In the genomic region with DNA sequence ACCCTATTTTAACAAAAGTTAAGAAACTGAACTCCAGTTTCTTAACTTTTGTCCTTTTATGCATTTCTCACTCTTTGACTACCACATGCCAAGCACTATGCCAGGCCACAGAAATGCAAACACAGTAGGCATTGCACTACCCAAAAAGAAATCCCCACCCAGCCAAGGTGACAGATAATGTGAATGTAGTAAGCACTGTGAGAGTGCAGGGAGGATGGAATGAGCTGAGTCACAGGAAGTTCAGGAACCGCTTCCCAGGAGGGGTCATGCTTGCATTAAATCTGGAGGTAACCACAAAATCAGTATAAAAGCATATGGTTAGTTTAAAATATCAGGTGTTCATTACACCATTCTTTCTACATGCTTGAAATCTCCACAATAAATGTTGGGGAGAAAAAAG, we compare ENCODE assay signal across 1 cellular context.
TF ChIP-seq lines count a peak whose summit lies in the region.

No MANE protein-coding gene starts in this region.

TF ChIP-seq in K562, 482 proteins besides CTCF, POLR2A, EP300 and RAD21 (continues in another document):
- TF ChIP-seq, protein P1, sequence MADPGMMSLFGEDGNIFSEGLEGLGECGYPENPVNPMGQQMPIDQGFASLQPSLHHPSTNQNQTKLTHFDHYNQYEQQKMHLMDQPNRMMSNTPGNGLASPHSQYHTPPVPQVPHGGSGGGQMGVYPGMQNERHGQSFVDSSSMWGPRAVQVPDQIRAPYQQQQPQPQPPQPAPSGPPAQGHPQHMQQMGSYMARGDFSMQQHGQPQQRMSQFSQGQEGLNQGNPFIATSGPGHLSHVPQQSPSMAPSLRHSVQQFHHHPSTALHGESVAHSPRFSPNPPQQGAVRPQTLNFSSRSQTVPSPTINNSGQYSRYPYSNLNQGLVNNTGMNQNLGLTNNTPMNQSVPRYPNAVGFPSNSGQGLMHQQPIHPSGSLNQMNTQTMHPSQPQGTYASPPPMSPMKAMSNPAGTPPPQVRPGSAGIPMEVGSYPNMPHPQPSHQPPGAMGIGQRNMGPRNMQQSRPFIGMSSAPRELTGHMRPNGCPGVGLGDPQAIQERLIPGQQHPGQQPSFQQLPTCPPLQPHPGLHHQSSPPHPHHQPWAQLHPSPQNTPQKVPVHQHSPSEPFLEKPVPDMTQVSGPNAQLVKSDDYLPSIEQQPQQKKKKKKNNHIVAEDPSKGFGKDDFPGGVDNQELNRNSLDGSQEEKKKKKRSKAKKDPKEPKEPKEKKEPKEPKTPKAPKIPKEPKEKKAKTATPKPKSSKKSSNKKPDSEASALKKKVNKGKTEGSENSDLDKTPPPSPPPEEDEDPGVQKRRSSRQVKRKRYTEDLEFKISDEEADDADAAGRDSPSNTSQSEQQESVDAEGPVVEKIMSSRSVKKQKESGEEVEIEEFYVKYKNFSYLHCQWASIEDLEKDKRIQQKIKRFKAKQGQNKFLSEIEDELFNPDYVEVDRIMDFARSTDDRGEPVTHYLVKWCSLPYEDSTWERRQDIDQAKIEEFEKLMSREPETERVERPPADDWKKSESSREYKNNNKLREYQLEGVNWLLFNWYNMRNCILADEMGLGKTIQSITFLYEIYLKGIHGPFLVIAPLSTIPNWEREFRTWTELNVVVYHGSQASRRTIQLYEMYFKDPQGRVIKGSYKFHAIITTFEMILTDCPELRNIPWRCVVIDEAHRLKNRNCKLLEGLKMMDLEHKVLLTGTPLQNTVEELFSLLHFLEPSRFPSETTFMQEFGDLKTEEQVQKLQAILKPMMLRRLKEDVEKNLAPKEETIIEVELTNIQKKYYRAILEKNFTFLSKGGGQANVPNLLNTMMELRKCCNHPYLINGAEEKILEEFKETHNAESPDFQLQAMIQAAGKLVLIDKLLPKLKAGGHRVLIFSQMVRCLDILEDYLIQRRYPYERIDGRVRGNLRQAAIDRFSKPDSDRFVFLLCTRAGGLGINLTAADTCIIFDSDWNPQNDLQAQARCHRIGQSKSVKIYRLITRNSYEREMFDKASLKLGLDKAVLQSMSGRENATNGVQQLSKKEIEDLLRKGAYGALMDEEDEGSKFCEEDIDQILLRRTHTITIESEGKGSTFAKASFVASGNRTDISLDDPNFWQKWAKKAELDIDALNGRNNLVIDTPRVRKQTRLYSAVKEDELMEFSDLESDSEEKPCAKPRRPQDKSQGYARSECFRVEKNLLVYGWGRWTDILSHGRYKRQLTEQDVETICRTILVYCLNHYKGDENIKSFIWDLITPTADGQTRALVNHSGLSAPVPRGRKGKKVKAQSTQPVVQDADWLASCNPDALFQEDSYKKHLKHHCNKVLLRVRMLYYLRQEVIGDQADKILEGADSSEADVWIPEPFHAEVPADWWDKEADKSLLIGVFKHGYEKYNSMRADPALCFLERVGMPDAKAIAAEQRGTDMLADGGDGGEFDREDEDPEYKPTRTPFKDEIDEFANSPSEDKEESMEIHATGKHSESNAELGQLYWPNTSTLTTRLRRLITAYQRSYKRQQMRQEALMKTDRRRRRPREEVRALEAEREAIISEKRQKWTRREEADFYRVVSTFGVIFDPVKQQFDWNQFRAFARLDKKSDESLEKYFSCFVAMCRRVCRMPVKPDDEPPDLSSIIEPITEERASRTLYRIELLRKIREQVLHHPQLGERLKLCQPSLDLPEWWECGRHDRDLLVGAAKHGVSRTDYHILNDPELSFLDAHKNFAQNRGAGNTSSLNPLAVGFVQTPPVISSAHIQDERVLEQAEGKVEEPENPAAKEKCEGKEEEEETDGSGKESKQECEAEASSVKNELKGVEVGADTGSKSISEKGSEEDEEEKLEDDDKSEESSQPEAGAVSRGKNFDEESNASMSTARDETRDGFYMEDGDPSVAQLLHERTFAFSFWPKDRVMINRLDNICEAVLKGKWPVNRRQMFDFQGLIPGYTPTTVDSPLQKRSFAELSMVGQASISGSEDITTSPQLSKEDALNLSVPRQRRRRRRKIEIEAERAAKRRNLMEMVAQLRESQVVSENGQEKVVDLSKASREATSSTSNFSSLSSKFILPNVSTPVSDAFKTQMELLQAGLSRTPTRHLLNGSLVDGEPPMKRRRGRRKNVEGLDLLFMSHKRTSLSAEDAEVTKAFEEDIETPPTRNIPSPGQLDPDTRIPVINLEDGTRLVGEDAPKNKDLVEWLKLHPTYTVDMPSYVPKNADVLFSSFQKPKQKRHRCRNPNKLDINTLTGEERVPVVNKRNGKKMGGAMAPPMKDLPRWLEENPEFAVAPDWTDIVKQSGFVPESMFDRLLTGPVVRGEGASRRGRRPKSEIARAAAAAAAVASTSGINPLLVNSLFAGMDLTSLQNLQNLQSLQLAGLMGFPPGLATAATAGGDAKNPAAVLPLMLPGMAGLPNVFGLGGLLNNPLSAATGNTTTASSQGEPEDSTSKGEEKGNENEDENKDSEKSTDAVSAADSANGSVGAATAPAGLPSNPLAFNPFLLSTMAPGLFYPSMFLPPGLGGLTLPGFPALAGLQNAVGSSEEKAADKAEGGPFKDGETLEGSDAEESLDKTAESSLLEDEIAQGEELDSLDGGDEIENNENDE (IDR thresholded peaks at IDR 0.05; ENCODE audit: low read depth, low read length), result no peak
- TF ChIP-seq BMI1 (IDR thresholded peaks at IDR 0.05; ENCODE audit: low read length), result no peak
- TF ChIP-seq SRF (CRISPR knock-in tag; IDR thresholded peaks at IDR 0.05), result no peak; a peak in 1 of 4 replicates
- no peak for TF ChIP-seq PHB2 (IDR thresholded peaks at IDR 0.05; ENCODE audit: low read depth)
- no peak for TF ChIP-seq ZBTB8A (IDR thresholded peaks at IDR 0.05; ENCODE audit: partially characterized antibody)
- TF ChIP-seq TRIM24 (IDR thresholded peaks at IDR 0.05), result no peak
- TF ChIP-seq PHF20 (IDR thresholded peaks at IDR 0.05; ENCODE audit: partially characterized antibody), result no peak
- TF ChIP-seq ZSCAN29 (IDR thresholded peaks at IDR 0.05), result no peak
- TF ChIP-seq IFI16 (CRISPR knock-in tag; IDR thresholded peaks at IDR 0.05), result no peak
- no peak for TF ChIP-seq NFYB (IDR thresholded peaks at IDR 0.05; ENCODE audit: extremely low read depth, insufficient read length)
- no peak for TF ChIP-seq ELF4 (CRISPR knock-in tag; IDR thresholded peaks at IDR 0.05)
- TF ChIP-seq, protein P2, sequence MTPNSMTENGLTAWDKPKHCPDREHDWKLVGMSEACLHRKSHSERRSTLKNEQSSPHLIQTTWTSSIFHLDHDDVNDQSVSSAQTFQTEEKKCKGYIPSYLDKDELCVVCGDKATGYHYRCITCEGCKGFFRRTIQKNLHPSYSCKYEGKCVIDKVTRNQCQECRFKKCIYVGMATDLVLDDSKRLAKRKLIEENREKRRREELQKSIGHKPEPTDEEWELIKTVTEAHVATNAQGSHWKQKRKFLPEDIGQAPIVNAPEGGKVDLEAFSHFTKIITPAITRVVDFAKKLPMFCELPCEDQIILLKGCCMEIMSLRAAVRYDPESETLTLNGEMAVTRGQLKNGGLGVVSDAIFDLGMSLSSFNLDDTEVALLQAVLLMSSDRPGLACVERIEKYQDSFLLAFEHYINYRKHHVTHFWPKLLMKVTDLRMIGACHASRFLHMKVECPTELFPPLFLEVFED (CRISPR knock-in tag; conservative IDR thresholded peaks at IDR 0.05), result no peak
- no peak for TF ChIP-seq ZNF444 (CRISPR knock-in tag; IDR thresholded peaks at IDR 0.05)
- no peak for TF ChIP-seq POLR2AphosphoS5 (IDR thresholded peaks at IDR 0.05; ENCODE audit: control insufficient read depth, insufficient read depth, low read depth, low read length)
- TF ChIP-seq, protein P3, sequence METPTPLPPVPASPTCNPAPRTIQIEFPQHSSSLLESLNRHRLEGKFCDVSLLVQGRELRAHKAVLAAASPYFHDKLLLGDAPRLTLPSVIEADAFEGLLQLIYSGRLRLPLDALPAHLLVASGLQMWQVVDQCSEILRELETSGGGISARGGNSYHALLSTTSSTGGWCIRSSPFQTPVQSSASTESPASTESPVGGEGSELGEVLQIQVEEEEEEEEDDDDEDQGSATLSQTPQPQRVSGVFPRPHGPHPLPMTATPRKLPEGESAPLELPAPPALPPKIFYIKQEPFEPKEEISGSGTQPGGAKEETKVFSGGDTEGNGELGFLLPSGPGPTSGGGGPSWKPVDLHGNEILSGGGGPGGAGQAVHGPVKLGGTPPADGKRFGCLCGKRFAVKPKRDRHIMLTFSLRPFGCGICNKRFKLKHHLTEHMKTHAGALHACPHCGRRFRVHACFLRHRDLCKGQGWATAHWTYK (CRISPR knock-in tag; IDR thresholded peaks at IDR 0.05), result no peak
- no peak for TF ChIP-seq GTF2F1 (IDR thresholded peaks at IDR 0.05; ENCODE audit: low read depth, low read length)
- no peak for TF ChIP-seq RBM14 (IDR thresholded peaks at IDR 0.05; ENCODE audit: borderline replicate concordance, insufficient read depth, low read depth, low read length)
- no peak for TF ChIP-seq PML (IDR thresholded peaks at IDR 0.05; ENCODE audit: low read length)
- 0 out of 2 replicates have a peak, but pooled peaks have one; percentile 16 for TF ChIP-seq TCF3 (CRISPR knock-in tag; IDR thresholded peaks at IDR 0.05)
- TF ChIP-seq GMEB1 (CRISPR knock-in tag; IDR thresholded peaks at IDR 0.05), result no peak
- TF ChIP-seq TCFL5 (CRISPR knock-in tag; conservative IDR thresholded peaks at IDR 0.05), result no peak
- 0 out of 2 replicates have a peak, but pooled peaks have one; percentile 10 for TF ChIP-seq ESRRA (IDR thresholded peaks at IDR 0.05; ENCODE audit: borderline replicate concordance, low read depth)
- TF ChIP-seq TCF7L2 (IDR thresholded peaks at IDR 0.05; ENCODE audit: low read depth, low read length), result no peak
- no peak for TF ChIP-seq BCL6 (CRISPR knock-in tag; IDR thresholded peaks at IDR 0.05)
- TF ChIP-seq CBX1 (IDR thresholded peaks at IDR 0.05; ENCODE audit: low read depth), result no peak
- no peak for TF ChIP-seq ZNF717 (CRISPR knock-in tag; IDR thresholded peaks at IDR 0.05)
- TF ChIP-seq TBP (optimal IDR thresholded peaks at IDR 0.05; ENCODE audit: low read depth, low read length), result no peak
- TF ChIP-seq DLX4 (CRISPR knock-in tag; IDR thresholded peaks at IDR 0.05), result no peak
- peak; percentile 54; the same call in 1 of the 2 replicates for TF ChIP-seq SMARCE1 (IDR thresholded peaks at IDR 0.05)
- no peak for TF ChIP-seq MTA3 (IDR thresholded peaks at IDR 0.05; ENCODE audit: borderline replicate concordance)
- TF ChIP-seq TEAD4 (IDR thresholded peaks at IDR 0.05; ENCODE audit: low read length), result 0 out of 2 replicates have a peak, but pooled peaks have one; percentile 45
- TF ChIP-seq TEAD4 (CRISPR knock-in tag; IDR thresholded peaks at IDR 0.05; ENCODE audit: borderline replicate concordance), result no peak
- no peak for TF ChIP-seq CGGBP1 (CRISPR knock-in tag; IDR thresholded peaks at IDR 0.05)
- TF ChIP-seq NFXL1 (CRISPR knock-in tag; IDR thresholded peaks at IDR 0.05), result no peak
- peak; percentile 63 for TF ChIP-seq ARID1B (IDR thresholded peaks at IDR 0.05)
- no peak for TF ChIP-seq PKNOX1 (IDR thresholded peaks at IDR 0.05)
- TF ChIP-seq TSC22D4 (tag; IDR thresholded peaks at IDR 0.05), result no peak
- TF ChIP-seq MXI1 (IDR thresholded peaks at IDR 0.05; ENCODE audit: low read depth, low read length), result no peak
- no peak for TF ChIP-seq ADNP (tag; IDR thresholded peaks at IDR 0.05)
- TF ChIP-seq ZNF184 (CRISPR knock-in tag; IDR thresholded peaks at IDR 0.05), result no peak
- TF ChIP-seq ZNF217 (CRISPR knock-in tag; IDR thresholded peaks at IDR 0.05), result no peak
- TF ChIP-seq ZFX (CRISPR knock-in tag; IDR thresholded peaks at IDR 0.05), result no peak
- TF ChIP-seq ZBTB2 (IDR thresholded peaks at IDR 0.05), result no peak
- TF ChIP-seq WHSC1 (IDR thresholded peaks at IDR 0.05; ENCODE audit: low read length), result no peak
- TF ChIP-seq GTF2A2 (tag; IDR thresholded peaks at IDR 0.05), result no peak
- no peak for TF ChIP-seq MXD1 (CRISPR knock-in tag; IDR thresholded peaks at IDR 0.05; ENCODE audit: borderline replicate concordance, poor library complexity, severe bottlenecking)
- no peak for TF ChIP-seq RBFOX2 (IDR thresholded peaks at IDR 0.05; ENCODE audit: low read depth, low read length)
- TF ChIP-seq FOS (IDR thresholded peaks at IDR 0.05; ENCODE audit: extremely low read depth, insufficient read length), result no peak
- TF ChIP-seq KLF13 (tag; IDR thresholded peaks at IDR 0.05; ENCODE audit: borderline replicate concordance, low read depth), result no peak
- TF ChIP-seq NR1H2 (CRISPR knock-in tag; IDR thresholded peaks at IDR 0.05), result no peak
